10 cellular contexts compared by ENCODE assay signal in the genomic region with DNA sequence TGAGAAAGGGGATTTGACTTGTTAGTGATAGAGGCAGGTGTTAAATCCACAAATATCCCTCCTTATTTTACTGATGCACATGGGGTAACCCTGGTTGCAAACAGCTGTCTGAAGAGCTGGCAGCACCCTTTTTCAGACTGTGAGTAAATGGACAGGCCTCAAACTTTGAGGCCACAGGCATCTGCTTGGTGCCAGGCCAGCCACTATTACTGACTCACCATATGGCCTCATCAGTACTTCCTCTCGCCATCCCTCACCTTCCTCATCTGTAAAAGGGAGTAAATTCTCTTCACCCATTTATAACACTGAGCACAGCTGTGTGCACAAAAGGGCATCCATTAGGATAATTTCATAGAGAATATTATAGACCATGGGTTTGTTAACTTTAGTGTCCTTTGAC. TPM values are rescaled to one million over a fixed set of nuclear protein-coding genes. Genes with fewer than 3 reads are reported as not detected.
DNase-seq lines count a peak whose midpoint lies in the region; ATAC-seq and TF ChIP-seq lines count a peak whose summit lies in the region.
"Had no signal": no experiment of that assay in that cellular context is flagged by ENCODE, and none has a peak within 500 bp of the region (broad histone marks: within the 10 kb centered on the region; RNA-seq: fewer than 3 reads in every experiment).

No MANE protein-coding gene starts in this region.

- CTCF ChIA-PET in activated B cell treated with CpG ODN at 0.5 μM for 24 hours (lab: Charles Lee), result interaction anchor here (0.8 to 2.0 kb wide), 5 partner anchors 23 to 146 kb away, joined by 3 to 12 read pairs (median 4); no protein-coding TSS in a partner anchor

- H3K36me3 Mint-ChIP-seq in activated B cell treated with CpG ODN at 0.5 μM for 24 hours (ENCODE audit: low read depth), result no peaks in the 10 kb centered on the region
- H3K36me3 Mint-ChIP-seq: activated naive CD4-positive, alpha-beta T cell treated with anti-CD3 and anti-CD28 coated beads, Interleukin-2, amount 50 U/mL, for 24 hours had no signal

- intact Hi-C loops in activated B cell treated with CpG ODN at 0.5 μM for 24 hours (cut with micrococcal nuclease) (no loop called here), tibial artery (cut with DNase I; ENCODE audit: low total_unique reads) (no loop called here)

- ATAC-seq in activated B cell treated with CpG ODN at 0.5 μM for 24 hours (ENCODE audit: low read depth) (peak; percentile 18), lung (ENCODE audit: insufficient read depth, low FRiP score) (no peak), HG03442 (IDR thresholded peaks at IDR 0.05; ENCODE audit: unreplicated experiment) (no peak)

- H3K9me3 ChIP-seq in lung (ENCODE audit: control insufficient read depth in 2 of 2, insufficient read depth in 1 of 2, low read length in 1 of 2), result no peaks in the 10 kb centered on the region
- no peaks in the 10 kb centered on the region for H3K9me3 ChIP-seq in tibial artery

- WGBS in lung, 2 donors, result 50 to 67% methylated on average over 1 of the region's 1 CpG

- H3K27me3 Mint-ChIP-seq in activated B cell treated with CpG ODN at 0.5 μM for 24 hours, result no peaks in the 10 kb centered on the region
- H3K27me3 Mint-ChIP-seq: activated naive CD4-positive, alpha-beta T cell treated with anti-CD3 and anti-CD28 coated beads, Interleukin-2, amount 50 U/mL, for 24 hours had no signal

- no peak for TF ChIP-seq CTCF in activated B cell treated with CpG ODN at 0.5 μM for 24 hours (IDR thresholded peaks at IDR 0.05)
- TF ChIP-seq CTCF in lung (IDR thresholded peaks at IDR 0.05; ENCODE audit: control extremely low read depth, extremely low read depth), result no peak
- TF ChIP-seq CTCF in GM20000 (IDR thresholded peaks at IDR 0.05; ENCODE audit: extremely low read depth, missing control alignments), result no peak
- no peak for TF ChIP-seq CTCF in tibial artery (IDR thresholded peaks at IDR 0.05)

- H3K27me3 ChIP-seq in lung (ENCODE audit: control insufficient read depth, insufficient read depth) (no peaks in the 10 kb centered on the region), tibial artery (no peaks in the 10 kb centered on the region)

- H3K36me3 ChIP-seq in lung (ENCODE audit: control insufficient read depth in 2 of 2, insufficient read depth in 2 of 2, low read length in 2 of 2), result no peaks in the 10 kb centered on the region
- H3K36me3 ChIP-seq in tibial artery, result no peaks in the 10 kb centered on the region

- H3K4me3 ChIP-seq in lung (no peak overlapping the region), tibial artery (no peak overlapping the region)

- H3K4me3 Mint-ChIP-seq in activated B cell treated with CpG ODN at 0.5 μM for 24 hours, result no peak overlapping the region

- peak overlapping the region in 1 of 2 donors; percentile 52 for H3K27ac ChIP-seq in lung (ENCODE audit: low read depth in 1 of 2, low read length in 1 of 2)
- H3K27ac ChIP-seq in tibial artery, result peak overlapping the region in 1 of 2 donors; percentile 18

- peaks cover 0 to 32% of the 10 kb centered on the region in 2 donors for H3K4me1 ChIP-seq in lung (ENCODE audit: control insufficient read depth in 2 of 2, insufficient read depth in 2 of 2, low read length in 2 of 2)
- peaks cover 9 to 40% (median 36%) of the 10 kb centered on the region in 4 donors for H3K4me1 ChIP-seq in tibial artery

- peaks cover 69% of the 10 kb centered on the region for H3K4me1 Mint-ChIP-seq in activated B cell treated with CpG ODN at 0.5 μM for 24 hours

- peak overlapping the region; percentile 53 for H3K27ac Mint-ChIP-seq in activated B cell treated with CpG ODN at 0.5 μM for 24 hours

- no peaks in the 10 kb centered on the region for H3K9me3 Mint-ChIP-seq in activated B cell treated with CpG ODN at 0.5 μM for 24 hours
- H3K9me3 Mint-ChIP-seq: activated naive CD4-positive, alpha-beta T cell treated with anti-CD3 and anti-CD28 coated beads, Interleukin-2, amount 50 U/mL, for 24 hours had no signal

- POLR2A ChIA-PET in activated B cell treated with CpG ODN at 0.5 μM for 24 hours (lab: Charles Lee), result interaction anchor here (0.8 to 5.6 kb wide), 7 partner anchors 13 to 160 kb away, joined by 3 to 100 read pairs (median 5); a partner anchor contains a TSS

- peak; percentile 59 for DNase-seq in AG08396 (ENCODE audit: low spot score)
- peak; percentile 58 to 64 for DNase-seq in Kasumi-1 (lab: John Stamatoyannopoulos, UW)
- no peak for DNase-seq in activated B cell treated with CpG ODN at 0.5 μM for 24 hours
- DNase-seq in lung (ENCODE audit: low spot score), result peak; percentile 48
- no peak for DNase-seq in GM20000 (ENCODE audit: low spot score)
- no peak for DNase-seq in tibial artery
- no peak for DNase-seq in 8988T
- DNase-seq: NCI-H748 treated with DMSO at 0.1 percent for 48 hours had no signal

RNA-seq across cellular contexts. Expression of a gene that starts 11.9 kb away (rescaled TPM):
- total RNA-seq in activated B cell treated with CpG ODN at 0.5 μM for 24 hours, result 506 and 512 TPM in 2 replicates
- total RNA-seq in lung, result 100 to 1,000 TPM; 116 to 142 TPM
- 100 to 1,000 TPM in 1 of 2 donors, 10 to 100 TPM in 1; 81.5 to 308 TPM for polyA plus RNA-seq in lung

Comparison
In these comparisons a context has a peak if more than half of its experiments do, and no peak if none do; other contexts are left out.
1. DNase-seq: peak in AG08396 (single experiment), Kasumi-1 (2 of 2) and lung (single experiment); none in activated B cell treated with CpG ODN at 0.5 μM for 24 hours (single experiment), GM20000 (single experiment), tibial artery (0 of 2) and 8988T (single experiment).